9 cellular contexts compared by ENCODE assay signal in the genomic region with DNA sequence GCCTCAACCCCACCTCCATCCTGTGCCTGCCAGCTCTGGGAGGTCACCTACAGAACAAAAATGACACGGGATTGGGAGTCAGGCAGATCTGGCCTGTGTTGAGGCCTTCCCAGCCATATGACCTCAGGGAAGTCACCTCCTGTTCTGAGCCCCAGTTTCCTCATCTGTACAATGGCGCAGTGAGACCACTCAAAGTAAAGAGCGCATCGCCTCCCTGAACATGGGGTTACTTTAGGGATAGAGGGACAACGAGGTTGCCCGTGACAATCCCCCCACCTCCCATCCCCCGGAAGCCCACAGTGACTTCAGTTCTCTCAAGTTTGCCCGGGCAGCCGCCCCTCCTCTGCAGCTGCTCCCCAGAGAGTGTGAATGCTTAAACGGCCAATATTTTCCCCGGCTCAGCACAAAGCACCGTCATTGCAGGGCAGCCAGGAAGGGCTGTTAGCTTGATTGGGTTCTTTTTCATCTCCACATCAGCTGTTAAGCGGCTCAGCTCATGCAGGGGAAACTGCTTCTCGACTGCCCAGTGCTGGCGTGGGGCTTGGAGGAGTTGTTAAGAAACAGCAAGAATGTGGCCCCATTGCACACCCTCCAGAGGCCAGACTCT.
A peak's percentile ranks its signal among the peaks of the same experiment; 100 is the strongest.
DNase-seq lines count a peak whose midpoint lies in the region; ATAC-seq and TF ChIP-seq lines count a peak whose summit lies in the region.
"Had no signal": no experiment of that assay in that cellular context is flagged by ENCODE, and none has a peak within 500 bp of the region (broad histone marks: within the 10 kb centered on the region; RNA-seq: fewer than 3 reads in every experiment).

No MANE protein-coding gene starts in this region.

- H3K4me1 ChIP-seq in DND-41 (ENCODE audit: insufficient read depth, low read length) (peaks cover 42% of the 10 kb centered on the region), BE2C (peaks cover 5% of the 10 kb centered on the region)

- H3K79me2 ChIP-seq in DND-41 (ENCODE audit: insufficient read depth, low read length): no peaks in the 10 kb centered on the region

- no peaks in the 10 kb centered on the region for H4K20me1 ChIP-seq in DND-41 (ENCODE audit: insufficient read depth, low read length)

- H3K9me3 ChIP-seq in DND-41 (ENCODE audit: insufficient read depth, low read length, severe bottlenecking): peaks cover 8% of the 10 kb centered on the region
- H3K9me3 ChIP-seq in BE2C: no peaks in the 10 kb centered on the region; the same call in 1 of the 2 replicates

- H3K4me1 Mint-ChIP-seq in endothelial cell (ENCODE audit: unreplicated experiment): peaks cover 23% of the 10 kb centered on the region

- H3K27me3 ChIP-seq in DND-41 (ENCODE audit: insufficient read depth, low read length, poor library complexity) (no peaks in the 10 kb centered on the region), BE2C (no peaks in the 10 kb centered on the region)

- H3K36me3 ChIP-seq in DND-41 (ENCODE audit: insufficient read depth, low read length) (no peaks in the 10 kb centered on the region; the same call in 1 of the 2 replicates), BE2C (no peaks in the 10 kb centered on the region)

- TF ChIP-seq CTCF in DND-41 (IDR thresholded peaks at IDR 0.05; ENCODE audit: borderline replicate concordance, extremely low read depth, low read length, poor library complexity, severe bottlenecking): no peak
- no peak for TF ChIP-seq CTCF in endothelial cell (IDR thresholded peaks at IDR 0.05; ENCODE audit: unreplicated experiment)
- no peak for TF ChIP-seq CTCF in BE2C (IDR thresholded peaks at IDR 0.05; ENCODE audit: low read depth, low read length)

- peak; percentile 90 for DNase-seq in DND-41
- DNase-seq in NCI-H446 (lab: John Stamatoyannopoulos, UW): peak; percentile 61 to 78
- no peak for DNase-seq in endothelial cell (ENCODE audit: low spot score)
- DNase-seq in nucleus accumbens (lab: John Stamatoyannopoulos, UW): peak in 43 of 56 donors; percentile 11 to 80 (median 37)
- no peak for DNase-seq in BE2C
- no peak for DNase-seq in AG08395 (ENCODE audit: low spot score)
- DNase-seq in inferior parietal cortex (ENCODE audit: extremely low spot score): no peak

- peak overlapping the region; percentile 74 for H3K27ac Mint-ChIP-seq in endothelial cell (ENCODE audit: unreplicated experiment)

- peak overlapping the region; percentile 96 for H3K27ac ChIP-seq in DND-41 (ENCODE audit: low read length)
- H3K27ac ChIP-seq: SK-N-MC had no signal

- no peaks in the 10 kb centered on the region for H3K9me3 Mint-ChIP-seq in endothelial cell (ENCODE audit: unreplicated experiment)

- peak overlapping the region; percentile 60 for H3K9ac ChIP-seq in DND-41 (ENCODE audit: low read depth, low read length)

- H3K4me2 ChIP-seq in DND-41 (ENCODE audit: insufficient read depth, low read length): peak overlapping the region; percentile 76

- H3K36me3 Mint-ChIP-seq in endothelial cell (ENCODE audit: low read depth, unreplicated experiment): no peaks in the 10 kb centered on the region

- H2AFZ ChIP-seq in DND-41 (ENCODE audit: low read depth, low read length): peak overlapping the region; percentile 77

- H3K4me3 ChIP-seq in DND-41 (ENCODE audit: low read depth in 1 of 2, low read length in 2 of 2) (peak overlapping the region; percentile 12 to 58; a peak in 3 of 4 replicates), BE2C (ENCODE audit: low read depth, low read length) (no peak overlapping the region)
- H3K4me3 ChIP-seq: SK-N-MC had no signal

- H3K4me3 Mint-ChIP-seq in endothelial cell (ENCODE audit: unreplicated experiment): no peak overlapping the region

- ATAC-seq in DND-41 (ENCODE audit: insufficient read depth, low read depth) (peak; percentile 88), GM21526 (IDR thresholded peaks at IDR 0.05; ENCODE audit: low FRiP score, unreplicated experiment) (no peak)

- peaks cover 2% of the 10 kb centered on the region for H3K27me3 Mint-ChIP-seq in endothelial cell (ENCODE audit: unreplicated experiment)

Comparison
In these comparisons a context has a peak if more than half of its experiments do, and no peak if none do; other contexts are left out.
1. DNase-seq: peak in DND-41 (single experiment), NCI-H446 (2 of 2) and nucleus accumbens (43 of 56); none in endothelial cell (single experiment), BE2C (single experiment), AG08395 (single experiment) and inferior parietal cortex (single experiment).